7 cellular contexts compared by ENCODE assay signal in genomic region chr14:105180598-105181528, GRCh38. TPM values are rescaled to one million over a fixed set of nuclear protein-coding genes. Genes with fewer than 3 reads are reported as not detected.
A peak's percentile ranks its signal among the peaks of the same experiment; 100 is the strongest.
DNase-seq lines count a peak whose midpoint lies in the region; ATAC-seq, FAIRE-seq and TF ChIP-seq lines count a peak whose summit lies in the region.

TSS of gene NUDT14 (minus strand) at chr14:105181312. CDS start at chr14:105181209, 103 bp downstream.

- no peaks in the 10 kb centered on the region for H3K36me3 Mint-ChIP-seq in naive B cell

- peak within 1 kb of the TSS in 3 of 6 donors; percentile 37 to 76 (median 69) for H3K27ac Mint-ChIP-seq in naive B cell

- TF ChIP-seq POLR2A in GM12892 (IDR thresholded peaks at IDR 0.05; ENCODE audit: low read depth, low read length): no peak

- peak within 1 kb of the TSS; percentile 65 to 88 (median 78) for H3K4me3 Mint-ChIP-seq in naive B cell

- peak; percentile 68 for FAIRE-seq in GM12892 (lab: Jason Lieb, UNC)

- DNase-seq in GM12892 (ENCODE audit: insufficient read length) (peak; percentile 97), NCI-H526 treated with DMSO at 0.1 percent for 48 hours (lab: John Stamatoyannopoulos, UW) (peak; percentile 36), activated T-cell treated with anti-CD3 and anti-CD28 coated beads for 4 hours (peak; percentile 81), epithelial cell of prostate (ENCODE audit: low read depth, low spot score) (no peak), naive B cell (peak; percentile 77)
- DNase-seq in stimulated activated naive CD4-positive, alpha-beta T cell (lab: John Stamatoyannopoulos, UW): peak; percentile 64 to 93 (median 82)

- H3K27me3 Mint-ChIP-seq in naive B cell: peaks cover 0 to 31% (median 12%) of the 10 kb centered on the region in 3 donors

- peaks cover 0 to 16% (median 7%) of the 10 kb centered on the region in 3 donors for H3K4me1 Mint-ChIP-seq in naive B cell

- no peaks in the 10 kb centered on the region for H3K9me3 Mint-ChIP-seq in naive B cell

- peak within 1 kb of the TSS; percentile 31 for H3K27ac ChIP-seq in epithelial cell of prostate

- peak; percentile 54 for ATAC-seq in HG02763 (IDR thresholded peaks at IDR 0.05; ENCODE audit: unreplicated experiment)
- peak; percentile 81 to 87 for ATAC-seq in naive B cell (ENCODE audit: low read depth in 2 of 2)

RNA-seq across cellular contexts. Expression of gene NUDT14, which starts in this region (rescaled TPM):
- polyA plus RNA-seq in GM12892 (2012; ENCODE audit: missing spikeins): 2.9 TPM
- 10 to 100 TPM in 2 of 6 donors, 1 to 10 TPM in 4; 4.4 to 20.6 (median 9.1) TPM for polyA plus RNA-seq in naive B cell (ENCODE audit: low read depth in 6 of 6)
